In the genomic region with DNA sequence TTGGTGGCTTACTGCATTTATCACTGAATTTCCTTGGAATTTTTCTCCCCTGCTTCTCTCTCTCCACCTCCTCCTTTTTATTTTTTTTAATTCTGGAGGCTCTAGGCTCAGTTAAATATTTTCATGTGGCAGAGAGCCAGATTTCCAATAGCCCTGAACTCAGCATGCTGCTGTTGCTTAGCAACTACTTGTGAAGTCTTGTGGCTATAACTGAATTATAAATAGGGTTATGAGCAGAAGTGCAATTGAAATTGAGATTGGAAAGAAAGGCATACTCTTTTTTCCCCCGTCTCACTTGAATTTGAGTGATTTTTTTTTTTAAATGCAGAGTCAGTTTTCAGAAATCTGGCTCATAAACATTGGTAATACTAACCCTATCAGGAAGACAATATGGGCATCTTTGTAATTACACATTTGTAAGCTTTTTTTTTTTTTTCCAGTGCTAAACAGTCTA, we compare ENCODE assay signal across 8 cellular contexts. TPM values are rescaled to one million over a fixed set of nuclear protein-coding genes. Genes with fewer than 3 reads are reported as not detected.
DNase-seq lines count a peak whose midpoint lies in the region; ATAC-seq and FAIRE-seq lines count a peak whose summit lies in the region.

No MANE protein-coding gene starts in this region.

- no peak overlapping the region for H3K4me3 ChIP-seq in BLaER1
- H3K4me3 ChIP-seq in SJCRH30, result no peak overlapping the region

- H3K9ac ChIP-seq in BLaER1, result no peak overlapping the region

- peak overlapping the region; percentile 42 for H3K4me2 ChIP-seq in BLaER1

- H3K27ac Mint-ChIP-seq in naive B cell, result peak overlapping the region; percentile 40 to 96 (median 79)

- H3K27ac ChIP-seq in BLaER1 (no peak overlapping the region), SJCRH30 (no peak overlapping the region; the same call in 1 of the 2 replicates)

- peaks cover 13 to 44% of the 10 kb centered on the region in 2 donors for H3K36me3 Mint-ChIP-seq in naive B cell

- no peaks in the 10 kb centered on the region for H3K27me3 Mint-ChIP-seq in naive B cell

- H4K20me1 ChIP-seq in BLaER1, result peaks cover 49% of the 10 kb centered on the region

- DNase-seq in GM19239 (ENCODE audit: insufficient read length, low spot score) (no peak), LoVo (ENCODE audit: low spot score) (peak; percentile 57), SJCRH30 (peak; percentile 21 to 67), naive B cell (peak; percentile 35), frontal cortex (ENCODE audit: low spot score in 2 of 2) (no peak), GF-D8 (lab: John Stamatoyannopoulos, UW) (no peak)

- H3K4me1 ChIP-seq in BLaER1 (peaks cover 13% of the 10 kb centered on the region), SJCRH30 (peaks cover 15% of the 10 kb centered on the region)

- peaks cover 17% of the 10 kb centered on the region for H3K36me3 ChIP-seq in BLaER1
- H3K36me3 ChIP-seq in SJCRH30, result peaks cover 14% of the 10 kb centered on the region; the same call in 1 of the 2 replicates

- ATAC-seq in naive B cell (ENCODE audit: low read depth in 2 of 2), result peak; percentile 82 to 84

- peaks cover 35 to 76% (median 49%) of the 10 kb centered on the region in 3 donors for H3K4me1 Mint-ChIP-seq in naive B cell

- H3K9me3 Mint-ChIP-seq in naive B cell, result peaks cover 2 to 36% (median 20%) of the 10 kb centered on the region in 7 donors

- H3K9me3 ChIP-seq in BLaER1 (peaks cover 53% of the 10 kb centered on the region), SJCRH30 (replicated peaks) (peaks cover 9% of the 10 kb centered on the region; the same call in 1 of the 2 replicates)

- FAIRE-seq in GM19239 (lab: Jason Lieb, UNC), result peak; percentile 95
- FAIRE-seq in endometrium (lab: Jason Lieb, UNC), result peak; percentile 61
- no peak for FAIRE-seq in frontal cortex (lab: Jason Lieb, UNC)

- no peaks in the 10 kb centered on the region for H3K27me3 ChIP-seq in BLaER1
- H3K27me3 ChIP-seq in SJCRH30, result no peaks in the 10 kb centered on the region

- peak overlapping the region; percentile 2 to 80 (median 54) for H3K4me3 Mint-ChIP-seq in naive B cell

RNA-seq across cellular contexts. Expression of a gene that starts 38.3 kb away (rescaled TPM):
- total RNA-seq in SJCRH30 (2014; rRNA removed; shearing (Covaris generic)), result 55.7 and 61.6 TPM in 2 replicates
- 100 to 1,000 TPM; 192 to 410 (median 247) TPM for polyA plus RNA-seq in naive B cell (ENCODE audit: low read depth in 6 of 6)
- total RNA-seq in frontal cortex, result 60.7 TPM

Comparison
In these comparisons a context has a peak if more than half of its experiments do, and no peak if none do; other contexts are left out.
1. DNase-seq: peak in LoVo (single experiment), SJCRH30 (2 of 2) and naive B cell (single experiment); none in GM19239 (single experiment), frontal cortex (0 of 2) and GF-D8 (single experiment).